ENCODE assay signal across 2 cellular contexts in the genomic region with DNA sequence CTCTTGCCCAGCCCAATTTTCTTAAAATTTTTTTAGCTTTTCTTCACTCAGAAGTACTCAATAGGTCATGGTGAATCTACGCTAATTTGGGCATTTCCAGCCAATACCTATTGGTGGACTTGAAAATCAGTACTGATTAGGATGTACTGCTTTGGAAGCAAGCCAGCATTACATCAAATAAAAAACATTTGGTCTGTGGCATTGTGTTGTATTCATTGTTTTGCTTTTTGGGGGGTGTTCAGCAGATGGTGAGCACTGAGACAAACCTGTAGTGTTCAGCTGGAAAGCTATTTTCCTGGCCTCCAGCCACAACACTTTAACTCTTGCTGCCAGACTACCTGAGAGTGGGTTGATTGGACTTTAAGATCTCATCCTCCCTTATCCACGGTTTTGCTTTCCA.
TF ChIP-seq lines count a peak whose summit lies in the region.

No MANE protein-coding gene starts in this region.

TF ChIP-seq in endothelial cell of umbilical vein, 7 proteins besides CTCF, POLR2A, EP300 and RAD21 (continued from another document):
- TF ChIP-seq POLR2AphosphoS5 (IDR thresholded peaks at IDR 0.05; ENCODE audit: insufficient read depth, low read depth, low read length) (no peak), FOS (IDR thresholded peaks at IDR 0.05; ENCODE audit: borderline replicate concordance, insufficient read depth, low read length) (no peak), GATA2 (IDR thresholded peaks at IDR 0.05; ENCODE audit: insufficient read depth, insufficient read length, low read depth, low read length) (no peak), MYC (IDR thresholded peaks at IDR 0.05; ENCODE audit: low read depth, low read length) (no peak), MAX (IDR thresholded peaks at IDR 0.05; ENCODE audit: insufficient read depth, insufficient read length) (no peak)

TF ChIP-seq in SK-N-SH, 30 proteins besides CTCF, POLR2A, EP300 and RAD21 (continued from another document):
- TF ChIP-seq EZH2phosphoT487 (IDR thresholded peaks at IDR 0.05; ENCODE audit: borderline replicate concordance, low read depth) (no peak), CHD2 (IDR thresholded peaks at IDR 0.05; ENCODE audit: low read length, partially characterized antibody) (no peak), MXI1 (IDR thresholded peaks at IDR 0.05; ENCODE audit: low read depth, low read length) (no peak), TCF12 (IDR thresholded peaks at IDR 0.05) (no peak), FOXM1 (IDR thresholded peaks at IDR 0.05; ENCODE audit: low read depth) (no peak), RCOR1 (IDR thresholded peaks at IDR 0.05; ENCODE audit: low read length) (no peak), FOXJ3 (CRISPR knock-in tag; IDR thresholded peaks at IDR 0.05) (no peak), NFIC (IDR thresholded peaks at IDR 0.05; ENCODE audit: borderline replicate concordance) (no peak), NRF1 (IDR thresholded peaks at IDR 0.05; ENCODE audit: low read depth, low read length) (no peak), TAF1 (IDR thresholded peaks at IDR 0.05; ENCODE audit: borderline replicate concordance, low read depth, low read length) (no peak), SMC3 (IDR thresholded peaks at IDR 0.05; ENCODE audit: low read depth, low read length) (no peak), ELF1 (IDR thresholded peaks at IDR 0.05) (no peak), SIN3A (IDR thresholded peaks at IDR 0.05; ENCODE audit: borderline replicate concordance, low read depth, low read length) (no peak), USF1 (IDR thresholded peaks at IDR 0.05; ENCODE audit: borderline replicate concordance, low read depth) (no peak), POLR2AphosphoS5 (IDR thresholded peaks at IDR 0.05; ENCODE audit: low read depth, low read length) (no peak), IRF3 (IDR thresholded peaks at IDR 0.05; ENCODE audit: low read depth, low read length) (no peak)
- TF ChIP-seq, protein P1, sequence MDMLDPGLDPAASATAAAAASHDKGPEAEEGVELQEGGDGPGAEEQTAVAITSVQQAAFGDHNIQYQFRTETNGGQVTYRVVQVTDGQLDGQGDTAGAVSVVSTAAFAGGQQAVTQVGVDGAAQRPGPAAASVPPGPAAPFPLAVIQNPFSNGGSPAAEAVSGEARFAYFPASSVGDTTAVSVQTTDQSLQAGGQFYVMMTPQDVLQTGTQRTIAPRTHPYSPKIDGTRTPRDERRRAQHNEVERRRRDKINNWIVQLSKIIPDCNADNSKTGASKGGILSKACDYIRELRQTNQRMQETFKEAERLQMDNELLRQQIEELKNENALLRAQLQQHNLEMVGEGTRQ (IDR thresholded peaks at IDR 0.05; ENCODE audit: borderline replicate concordance, low read depth, low read length) = no peak
